8 cellular contexts compared by ENCODE assay signal in genomic region chr14:50344116-50344775, GRCh38. TPM values are rescaled to one million over a fixed set of nuclear protein-coding genes. Genes with fewer than 3 reads are reported as not detected.
DNase-seq lines count a peak whose midpoint lies in the region; ATAC-seq and TF ChIP-seq lines count a peak whose summit lies in the region.

No MANE protein-coding gene starts in this region.

- H3K27me3 Mint-ChIP-seq in activated CD4-positive, alpha-beta T cell treated with anti-CD3 and anti-CD28 coated beads, Interleukin-2, amount 10 ng/mL, durations not matched to agents 24 days and 14 days, result peaks cover 22% of the 10 kb centered on the region
- H3K27me3 Mint-ChIP-seq in type B pancreatic cell, result no peaks in the 10 kb centered on the region

- H3K4me3 ChIP-seq in GM12865 (ENCODE audit: low read depth, low read length) (no peak overlapping the region), mucosa of descending colon (no peak overlapping the region)

- peaks cover 11% of the 10 kb centered on the region for H3K36me3 Mint-ChIP-seq in activated CD4-positive, alpha-beta T cell treated with anti-CD3 and anti-CD28 coated beads, Interleukin-2, amount 10 ng/mL, durations not matched to agents 24 days and 14 days (ENCODE audit: low read depth)
- no peaks in the 10 kb centered on the region for H3K36me3 Mint-ChIP-seq in type B pancreatic cell

- H3K4me1 ChIP-seq in mucosa of descending colon (ENCODE audit: low read depth), result peaks cover 7% of the 10 kb centered on the region

- H3K36me3 ChIP-seq in mucosa of descending colon (ENCODE audit: low read depth), result no peaks in the 10 kb centered on the region

- DNase-seq in GM12865 (ENCODE audit: low read depth) (peak; percentile 77), mucosa of descending colon (no peak), G401 (ENCODE audit: low spot score) (no peak), DMS153 (lab: John Stamatoyannopoulos, UW) (no peak), type B pancreatic cell (ENCODE audit: extremely low spot score, unreplicated experiment) (no peak), GOT3 (lab: John Stamatoyannopoulos, UW) (no peak)
- peak; percentile 80 for DNase-seq in activated CD4-positive, alpha-beta T cell treated with anti-CD3 and anti-CD28 coated beads, Interleukin-2, amount 10 ng/mL, durations not matched to agents 24 days and 14 days

- intact Hi-C loops in activated CD4-positive, alpha-beta T cell treated with anti-CD3 and anti-CD28 coated beads, Interleukin-2, amount 10 ng/mL, durations not matched to agents 24 days and 14 days (cut with micrococcal nuclease), result loop anchor here (1.0 to 5.0 kb wide), 6 partner anchors 19 to 533 kb away; partner anchors contain the start of genes CDKL1 and MAP4K5
- intact Hi-C loops in mucosa of descending colon (cut with DNase I, micrococcal nuclease), result loop anchor here in 1 of 2 donors (10.0 kb wide), 1 partner anchor 61 kb away; no protein-coding TSS in a partner anchor

- no peak for TF ChIP-seq CTCF in GM12865 (IDR thresholded peaks at IDR 0.05; ENCODE audit: insufficient read depth, low read depth, low read length, missing control alignments)
- no peak for TF ChIP-seq CTCF in mucosa of descending colon (IDR thresholded peaks at IDR 0.05)
- TF ChIP-seq CTCF in type B pancreatic cell (conservative IDR thresholded peaks at IDR 0.05), result no peak

- no peaks in the 10 kb centered on the region for H3K9me3 Mint-ChIP-seq in activated CD4-positive, alpha-beta T cell treated with anti-CD3 and anti-CD28 coated beads, Interleukin-2, amount 10 ng/mL, durations not matched to agents 24 days and 14 days
- peaks cover 7% of the 10 kb centered on the region for H3K9me3 Mint-ChIP-seq in type B pancreatic cell

- peaks cover 26% of the 10 kb centered on the region for H3K4me1 Mint-ChIP-seq in activated CD4-positive, alpha-beta T cell treated with anti-CD3 and anti-CD28 coated beads, Interleukin-2, amount 10 ng/mL, durations not matched to agents 24 days and 14 days
- peaks cover 20% of the 10 kb centered on the region for H3K4me1 Mint-ChIP-seq in type B pancreatic cell (ENCODE audit: unreplicated experiment)

- no peak overlapping the region for H3K4me3 Mint-ChIP-seq in activated CD4-positive, alpha-beta T cell treated with anti-CD3 and anti-CD28 coated beads, Interleukin-2, amount 10 ng/mL, durations not matched to agents 24 days and 14 days
- no peak overlapping the region for H3K4me3 Mint-ChIP-seq in type B pancreatic cell

- in situ Hi-C loops in G401 (cut with HindIII; ENCODE audit: low sequenced_read_pairs), result no loop called here

- ATAC-seq in HG02610 (IDR thresholded peaks at IDR 0.05; ENCODE audit: unreplicated experiment) (peak; percentile 88), mucosa of descending colon (peak; percentile 6)

- no peaks in the 10 kb centered on the region for H3K9me3 ChIP-seq in mucosa of descending colon

- H3K27ac Mint-ChIP-seq in activated CD4-positive, alpha-beta T cell treated with anti-CD3 and anti-CD28 coated beads, Interleukin-2, amount 10 ng/mL, durations not matched to agents 24 days and 14 days, result peak overlapping the region; percentile 76
- no peak overlapping the region for H3K27ac Mint-ChIP-seq in type B pancreatic cell

RNA-seq across cellular contexts. Expression of gene DMAC2L, which starts 32.1 kb away (rescaled TPM):
- 16.3 and 18.8 TPM in 2 replicates for total RNA-seq in activated CD4-positive, alpha-beta T cell treated with anti-CD3 and anti-CD28 coated beads, Interleukin-2, amount 10 ng/mL, durations not matched to agents 24 days and 14 days
- total RNA-seq in mucosa of descending colon (10 to 100 TPM; 18.9 to 27.6 (median 21.5) TPM), type B pancreatic cell (ENCODE audit: low replicate concordance) (13.9 and 15.6 TPM in 2 replicates)
- 8.8 and 31.0 TPM in 2 replicates for total RNA-seq in G401 (2014; rRNA removed; shearing (Covaris generic))

RNA-seq across cellular contexts. Expression of gene L2HGDH, which starts 32.2 kb away (rescaled TPM):
- total RNA-seq in activated CD4-positive, alpha-beta T cell treated with anti-CD3 and anti-CD28 coated beads, Interleukin-2, amount 10 ng/mL, durations not matched to agents 24 days and 14 days, result 16.8 and 18.0 TPM in 2 replicates
- total RNA-seq in mucosa of descending colon (10 to 100 TPM in 1 of 3 donors, 1 to 10 TPM in 2; 7.2 to 11.2 (median 9.8) TPM), type B pancreatic cell (ENCODE audit: low replicate concordance) (10.8 and 13.3 TPM in 2 replicates)
- total RNA-seq in G401 (2014; rRNA removed; shearing (Covaris generic)), result 23.0 and 31.6 TPM in 2 replicates

RNA-seq across cellular contexts. Expression of gene CDKL1, which starts 52.4 kb away (rescaled TPM):
- total RNA-seq in activated CD4-positive, alpha-beta T cell treated with anti-CD3 and anti-CD28 coated beads, Interleukin-2, amount 10 ng/mL, durations not matched to agents 24 days and 14 days, result 4.8 and 5.7 TPM in 2 replicates
- total RNA-seq in mucosa of descending colon, result 10 to 100 TPM; 31.0 to 70.4 (median 53.5) TPM
- 0.27 and 0.80 TPM in 2 replicates for total RNA-seq in G401 (2014; rRNA removed; shearing (Covaris generic))
- 1.5 and 3.4 TPM in 2 replicates for total RNA-seq in type B pancreatic cell (ENCODE audit: low replicate concordance)

Comparison
In these comparisons a context has a peak if more than half of its experiments do, and no peak if none do; other contexts are left out.
1. DNase-seq: peak in GM12865 (single experiment) and activated CD4-positive, alpha-beta T cell treated with anti-CD3 and anti-CD28 coated beads, Interleukin-2, amount 10 ng/mL, durations not matched to agents 24 days and 14 days (single experiment); none in mucosa of descending colon (0 of 3), G401 (single experiment), DMS153 (single experiment), type B pancreatic cell (single experiment) and GOT3 (single experiment).